Comparison of ENCODE assay signal across 24 cellular contexts in genomic region chr11:103543456-103543855, GRCh38.
"Had no signal": no experiment of that assay in that cellular context is flagged by ENCODE, and none has a peak within 500 bp of the region (broad histone marks: within the 10 kb centered on the region; RNA-seq: fewer than 3 reads in every experiment).

No MANE protein-coding gene starts in this region.

- DNase-seq: dermis blood vessel endothelial cell; dorsolateral prefrontal cortex; effector CD4-positive, alpha-beta T cell; effector memory CD4-positive, alpha-beta T cell; esophagus squamous epithelium; foreskin fibroblast; foreskin melanocyte; gastrocnemius medialis; glutamatergic neuron; head of caudate nucleus; heart right ventricle; hippocampal formation; left cardiac atrium; left lung; left ventricle myocardium superior; lower lobe of right lung; mesenchymal stem cell; mucosa of descending colon; naive thymus-derived CD4-positive, alpha-beta T cell had no signal

- H3K27me3 ChIP-seq: dorsolateral prefrontal cortex, esophagus squamous epithelium, gastrocnemius medialis, heart right ventricle, left lung had no signal

- FAIRE-seq: colon, endothelial cell of umbilical vein, islet of Langerhans, keratinocyte had no signal

- H3K36me3 ChIP-seq: esophagus squamous epithelium, gastrocnemius medialis, heart right ventricle, left lung, lower lobe of right lung had no signal

- ATAC-seq: gastrocnemius medialis; heart right ventricle; left cardiac atrium; left lung; left ventricle myocardium superior; lower lobe of right lung; mucosa of descending colon; naive thymus-derived CD4-positive, alpha-beta T cell had no signal

- H3K27ac ChIP-seq: coronary artery, dorsolateral prefrontal cortex, esophagus squamous epithelium, gastrocnemius medialis, heart right ventricle, left lung, lower lobe of right lung had no signal

- H3K4me1 ChIP-seq: gastrocnemius medialis, left lung, lower lobe of right lung had no signal

- H3K9me3 ChIP-seq: esophagus squamous epithelium, gastrocnemius medialis, left lung, lower lobe of right lung had no signal

- H3K4me3 ChIP-seq: coronary artery, dorsolateral prefrontal cortex, esophagus squamous epithelium, gastrocnemius medialis, heart right ventricle, left lung, lower lobe of right lung, mucosa of descending colon had no signal
